Comparison of ENCODE assay signal across 28 cellular contexts in the genomic region with DNA sequence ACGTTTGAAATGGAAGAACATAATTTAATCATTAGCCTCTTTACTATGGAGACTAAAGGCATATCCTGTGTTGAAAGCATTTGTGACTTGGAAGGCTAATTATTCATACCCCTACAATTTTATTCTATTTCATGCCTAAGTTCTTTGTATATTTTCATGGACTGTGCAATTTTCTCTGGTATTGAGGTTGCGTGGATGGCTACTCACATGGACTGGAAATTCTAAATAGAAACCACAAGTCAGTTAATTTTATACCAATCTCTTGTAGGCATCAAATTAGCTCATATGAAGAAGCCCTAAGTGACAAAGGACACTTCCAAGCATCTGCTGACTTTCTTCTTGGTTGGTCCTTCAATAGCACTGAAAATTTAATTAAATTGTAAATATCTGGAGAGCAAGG.
"Had no signal": no experiment of that assay in that cellular context is flagged by ENCODE, and none has a peak within 500 bp of the region (broad histone marks: within the 10 kb centered on the region; RNA-seq: fewer than 3 reads in every experiment).

No MANE protein-coding gene starts in this region.

- H3K27me3 ChIP-seq: ascending aorta, cardiac muscle cell, MG63 had no signal

- H3K4me3 ChIP-seq: ascending aorta, cardiac muscle cell, MG63, SK-N-MC had no signal

- H3K9me3 ChIP-seq: ascending aorta, MG63 had no signal

- H3K27ac Mint-ChIP-seq: activated CD4-positive, alpha-beta T cell treated with anti-CD3 and anti-CD28 coated beads, Interleukin-2, amount 10 ng/mL, durations not matched to agents 7 days and 5 days; activated CD8-positive, alpha-beta T cell treated with anti-CD3 and anti-CD28 coated beads, Interleukin-2, amount 10 ng/mL, durations not matched to agents 7 days and 5 days; activated naive CD4-positive, alpha-beta T cell treated with anti-CD3 and anti-CD28 coated beads, Interleukin-2, amount 50 U/mL, for 24 hours; activated naive CD8-positive, alpha-beta T cell treated with anti-CD3 and anti-CD28 coated beads, Interleukin-2, amount 10 ng/mL, durations not matched to agents 7 days and 5 days; activated T-cell treated with anti-CD3 and anti-CD28 coated beads, Interleukin-2, amount 50 U/mL, for 24 hours; activated T-helper 2 cell treated with anti-CD3 and anti-CD28 coated beads, Interferon-gamma antibody, Interleukin-2, Interleukin-4, amounts not matched to agents 10 μg/mL and 5 μg/mL and 100 μg/mL, durations not matched to agents 14 hours and 24 hours and 36 hours had no signal

- DNase-seq: activated CD4-positive, alpha-beta T cell treated with anti-CD3 and anti-CD28 coated beads, Interleukin-2, amount 10 ng/mL, durations not matched to agents 7 days and 5 days; activated CD4-positive, alpha-beta T cell treated with anti-CD3 and anti-CD28 coated beads, Interleukin-2, amount 50 U/mL, for 48 hours; activated CD8-positive, alpha-beta T cell treated with anti-CD3 and anti-CD28 coated beads, Interleukin-2, amount 10 ng/mL, durations not matched to agents 7 days and 5 days; activated gamma-delta T cell; activated naive CD4-positive, alpha-beta T cell treated with Interleukin-2 at 50 U/mL for 16 hours; activated naive CD8-positive, alpha-beta T cell treated with anti-CD3 and anti-CD28 coated beads, Interleukin-2, amount 10 ng/mL, durations not matched to agents 7 days and 5 days; activated T-cell treated with anti-CD3 and anti-CD28 coated beads, Interleukin-2, amount 50 U/mL, for 24 hours; amygdala; Kasumi-1; MG63; NCI-H1092; NCI-H1436 treated with DMSO at 0.1 percent for 48 hours; NCI-H1694 treated with DMSO at 0.1 percent for 48 hours; NCI-H2029; NCI-H226; NCI-H446 treated with DMSO at 0.1 percent for 48 hours; NCI-H524; NK-92 treated with Interleukin-12 subunit alpha and Interleukin-12 subunit beta, amount 100 ng/mL, for 24 hours; PC-3; Right ventricle myocardium superior; T1000; WERI-Rb-1 had no signal

- H3K4me1 Mint-ChIP-seq: activated CD4-positive, alpha-beta T cell treated with anti-CD3 and anti-CD28 coated beads, Interleukin-2, amount 10 ng/mL, durations not matched to agents 7 days and 5 days; activated naive CD4-positive, alpha-beta T cell treated with anti-CD3 and anti-CD28 coated beads, Interleukin-2, amount 50 U/mL, for 24 hours; activated naive CD8-positive, alpha-beta T cell treated with anti-CD3 and anti-CD28 coated beads, Interleukin-2, amount 10 ng/mL, durations not matched to agents 7 days and 5 days; central memory CD8-positive, alpha-beta T cell had no signal

- H3K9me3 Mint-ChIP-seq: activated naive CD8-positive, alpha-beta T cell treated with anti-CD3 and anti-CD28 coated beads, Interleukin-2, amount 10 ng/mL, durations not matched to agents 7 days and 5 days had no signal

- H3K36me3 ChIP-seq: ascending aorta, cardiac muscle cell, MG63, WERI-Rb-1 had no signal

- H3K27ac ChIP-seq: ascending aorta, cardiac muscle cell, SK-N-MC, WERI-Rb-1 had no signal

- ATAC-seq: activated CD8-positive, alpha-beta T cell treated with anti-CD3 and anti-CD28 coated beads, Interleukin-2, amount 10 ng/mL, durations not matched to agents 7 days and 5 days; PC-3 had no signal

- H3K4me1 ChIP-seq: ascending aorta had no signal

- H3K4me3 Mint-ChIP-seq: activated CD4-positive, alpha-beta T cell treated with anti-CD3 and anti-CD28 coated beads, Interleukin-2, amount 10 ng/mL, durations not matched to agents 7 days and 5 days; activated CD8-positive, alpha-beta T cell treated with anti-CD3 and anti-CD28 coated beads, Interleukin-2, amount 10 ng/mL, durations not matched to agents 7 days and 5 days; activated naive CD4-positive, alpha-beta T cell treated with anti-CD3 and anti-CD28 coated beads, Interleukin-2, amount 50 U/mL, for 24 hours; activated naive CD8-positive, alpha-beta T cell treated with anti-CD3 and anti-CD28 coated beads, Interleukin-2, amount 10 ng/mL, durations not matched to agents 7 days and 5 days; activated T-cell treated with anti-CD3 and anti-CD28 coated beads, Interleukin-2, amount 50 U/mL, for 24 hours; central memory CD8-positive, alpha-beta T cell had no signal

- H3K27me3 Mint-ChIP-seq: activated CD4-positive, alpha-beta T cell treated with anti-CD3 and anti-CD28 coated beads, Interleukin-2, amount 10 ng/mL, durations not matched to agents 7 days and 5 days; activated naive CD4-positive, alpha-beta T cell treated with anti-CD3 and anti-CD28 coated beads, Interleukin-2, amount 50 U/mL, for 24 hours; activated naive CD8-positive, alpha-beta T cell treated with anti-CD3 and anti-CD28 coated beads, Interleukin-2, amount 10 ng/mL, durations not matched to agents 7 days and 5 days; activated T-cell treated with anti-CD3 and anti-CD28 coated beads, Interleukin-2, amount 50 U/mL, for 24 hours; central memory CD8-positive, alpha-beta T cell had no signal

- H3K36me3 Mint-ChIP-seq: activated naive CD4-positive, alpha-beta T cell treated with anti-CD3 and anti-CD28 coated beads, Interleukin-2, amount 50 U/mL, for 24 hours; activated naive CD8-positive, alpha-beta T cell treated with anti-CD3 and anti-CD28 coated beads, Interleukin-2, amount 10 ng/mL, durations not matched to agents 7 days and 5 days had no signal
